ENCODE assay signal across 12 cellular contexts in genomic region chr18:79397288-79397829, GRCh38. TPM values are rescaled to one million over a fixed set of nuclear protein-coding genes. Genes with fewer than 3 reads are reported as not detected.
DNase-seq lines count a peak whose midpoint lies in the region; ATAC-seq, FAIRE-seq and TF ChIP-seq lines count a peak whose summit lies in the region.
"Had no signal": no experiment of that assay in that cellular context is flagged by ENCODE, and none has a peak within 500 bp of the region (broad histone marks: within the 10 kb centered on the region; RNA-seq: fewer than 3 reads in every experiment).

No MANE protein-coding gene starts in this region.

- no peaks in the 10 kb centered on the region for H3K79me2 ChIP-seq in mesendoderm (ENCODE audit: control insufficient read depth, insufficient read depth, low read length)

- no peak for TF ChIP-seq CTCF in natural killer cell (IDR thresholded peaks at IDR 0.05)

- H3K18ac ChIP-seq in mesendoderm (ENCODE audit: low read length) = no peak overlapping the region

- H2AK5ac ChIP-seq in mesendoderm (ENCODE audit: low read length) = no peak overlapping the region

- H2BK15ac ChIP-seq in mesendoderm (replicated peaks; ENCODE audit: low read depth) = no peak overlapping the region

- no peak overlapping the region for H3K27ac ChIP-seq in mesendoderm (ENCODE audit: low read depth, low read length)

- no peaks in the 10 kb centered on the region for H3K79me1 ChIP-seq in mesendoderm (ENCODE audit: low read length)

- H3K27me3 ChIP-seq in mesendoderm (ENCODE audit: insufficient read depth, low read length, poor library complexity) = peaks cover 42% of the 10 kb centered on the region

- no peak overlapping the region for H3K9ac ChIP-seq in mesendoderm (ENCODE audit: low read length)

- no peaks in the 10 kb centered on the region for H3K36me3 ChIP-seq in mesendoderm (ENCODE audit: control insufficient read depth, insufficient read depth, low read length)

- H3K9me3 Mint-ChIP-seq in natural killer cell = no peaks in the 10 kb centered on the region
- H3K9me3 Mint-ChIP-seq in natural killer cell treated with Interleukin-12 subunit alpha and Interleukin-12 subunit beta and Interleukin-15 and Interleukin-18, amount 100 ng/mL, for 72 hours = no peaks in the 10 kb centered on the region
- no peaks in the 10 kb centered on the region for H3K9me3 Mint-ChIP-seq in activated naive CD8-positive, alpha-beta T cell treated with anti-CD3 and anti-CD28 coated beads, Interleukin-2, amount 50 U/mL, for 24 hours
- H3K9me3 Mint-ChIP-seq: mesothelial cell of epicardium had no signal

- no CpG with 5 or more reads among the region's 26 CpGs for WGBS in mesendoderm (ENCODE audit: extremely low coverage, insufficient coverage, low lambda C conversion rate)

- H3K27me3 Mint-ChIP-seq in natural killer cell (ENCODE audit: low read depth in 2 of 2) = peaks cover 10 to 16% of the 10 kb centered on the region in 2 donors
- peaks cover 6 to 7% of the 10 kb centered on the region in 2 donors for H3K27me3 Mint-ChIP-seq in natural killer cell treated with Interleukin-12 subunit alpha and Interleukin-12 subunit beta and Interleukin-15 and Interleukin-18, amount 100 ng/mL, for 72 hours
- H3K27me3 Mint-ChIP-seq in activated naive CD8-positive, alpha-beta T cell treated with anti-CD3 and anti-CD28 coated beads, Interleukin-2, amount 50 U/mL, for 24 hours = peaks cover 1% of the 10 kb centered on the region

- no peak for FAIRE-seq in GM19239 (lab: Jason Lieb, UNC)

- no peak overlapping the region for H2BK5ac ChIP-seq in mesendoderm (ENCODE audit: low read length)

- peak overlapping the region; percentile 70 for H3K56ac ChIP-seq in mesendoderm (ENCODE audit: low read length)

- H3K27ac Mint-ChIP-seq in natural killer cell = no peak overlapping the region
- no peak overlapping the region for H3K27ac Mint-ChIP-seq in natural killer cell treated with Interleukin-12 subunit alpha and Interleukin-12 subunit beta and Interleukin-15 and Interleukin-18, amount 100 ng/mL, for 72 hours
- H3K27ac Mint-ChIP-seq in activated naive CD8-positive, alpha-beta T cell treated with anti-CD3 and anti-CD28 coated beads, Interleukin-2, amount 50 U/mL, for 24 hours = no peak overlapping the region
- H3K27ac Mint-ChIP-seq: mesothelial cell of epicardium had no signal

- DNase-seq in natural killer cell (no peak), mesendoderm (no peak), DMS79 (lab: John Stamatoyannopoulos, UW) (no peak), GM19239 (ENCODE audit: insufficient read length, low spot score) (no peak), NCI-H128 (lab: John Stamatoyannopoulos, UW; ENCODE audit: unreplicated experiment) (no peak), KG1 (lab: John Stamatoyannopoulos, UW) (no peak)
- no peak for DNase-seq in natural killer cell treated with Interleukin-12 subunit alpha and Interleukin-12 subunit beta and Interleukin-15 and Interleukin-18, amount 100 ng/mL, for 72 hours (ENCODE audit: low spot score)
- no peak for DNase-seq in activated naive CD8-positive, alpha-beta T cell treated with anti-CD3 and anti-CD28 coated beads, Interleukin-2, amount 50 U/mL, for 24 hours
- DNase-seq: activated CD4-positive, alpha-beta T cell treated with anti-CD3 and anti-CD28 coated beads for 48 hours; NCI-H1092 treated with DMSO at 0.1 percent for 48 hours; OCI-M1 had no signal

- H3K4me3 ChIP-seq in mesendoderm (ENCODE audit: low read length) = no peak overlapping the region

- no peak for ATAC-seq in natural killer cell
- ATAC-seq in natural killer cell treated with Interleukin-12 subunit alpha and Interleukin-12 subunit beta and Interleukin-15 and Interleukin-18, amount 100 ng/mL, for 72 hours = no peak
- ATAC-seq in activated naive CD8-positive, alpha-beta T cell treated with anti-CD3 and anti-CD28 coated beads, Interleukin-2, amount 50 U/mL, for 24 hours = no peak

- intact Hi-C loops in natural killer cell (cut with micrococcal nuclease) = no loop called here

- no peak overlapping the region for H4K8ac ChIP-seq in mesendoderm (ENCODE audit: low read depth, low read length)

- peaks cover 22 to 44% of the 10 kb centered on the region in 2 donors for H3K4me1 Mint-ChIP-seq in natural killer cell
- peaks cover 20% of the 10 kb centered on the region in 2 donors for H3K4me1 Mint-ChIP-seq in natural killer cell treated with Interleukin-12 subunit alpha and Interleukin-12 subunit beta and Interleukin-15 and Interleukin-18, amount 100 ng/mL, for 72 hours (ENCODE audit: low read depth in 2 of 2)
- peaks cover 41% of the 10 kb centered on the region for H3K4me1 Mint-ChIP-seq in activated naive CD8-positive, alpha-beta T cell treated with anti-CD3 and anti-CD28 coated beads, Interleukin-2, amount 50 U/mL, for 24 hours

- no peaks in the 10 kb centered on the region for H3K36me3 Mint-ChIP-seq in natural killer cell
- no peaks in the 10 kb centered on the region for H3K36me3 Mint-ChIP-seq in natural killer cell treated with Interleukin-12 subunit alpha and Interleukin-12 subunit beta and Interleukin-15 and Interleukin-18, amount 100 ng/mL, for 72 hours
- peaks cover 19% of the 10 kb centered on the region for H3K36me3 Mint-ChIP-seq in activated naive CD8-positive, alpha-beta T cell treated with anti-CD3 and anti-CD28 coated beads, Interleukin-2, amount 50 U/mL, for 24 hours (ENCODE audit: low read depth)
- H3K36me3 Mint-ChIP-seq: mesothelial cell of epicardium had no signal

- H4K5ac ChIP-seq in mesendoderm (ENCODE audit: low read length) = no peak overlapping the region

- H2BK120ac ChIP-seq in mesendoderm (ENCODE audit: low read depth, low read length) = no peak overlapping the region

- no peak overlapping the region for H3K23ac ChIP-seq in mesendoderm (ENCODE audit: low read length)

- H3K4me2 ChIP-seq in mesendoderm (ENCODE audit: low read length) = no peak overlapping the region

- H3K4me1 ChIP-seq in mesendoderm (ENCODE audit: control insufficient read depth, low read depth, low read length) = no peaks in the 10 kb centered on the region

- H3K4ac ChIP-seq in mesendoderm (ENCODE audit: low read depth, low read length) = no peak overlapping the region

- peak overlapping the region; percentile 88 for H3K4me3 Mint-ChIP-seq in natural killer cell
- H3K4me3 Mint-ChIP-seq in natural killer cell treated with Interleukin-12 subunit alpha and Interleukin-12 subunit beta and Interleukin-15 and Interleukin-18, amount 100 ng/mL, for 72 hours = no peak overlapping the region
- H3K4me3 Mint-ChIP-seq in activated naive CD8-positive, alpha-beta T cell treated with anti-CD3 and anti-CD28 coated beads, Interleukin-2, amount 50 U/mL, for 24 hours = peak overlapping the region; percentile 93

RNA-seq across cellular contexts. Expression of gene NFATC1, which starts 1.6 kb away (rescaled TPM):
- 10 to 100 TPM; 35.8 to 47.4 (median 37.1) TPM for total RNA-seq in natural killer cell
- total RNA-seq in natural killer cell treated with Interleukin-12 subunit alpha and Interleukin-12 subunit beta and Interleukin-15 and Interleukin-18, amount 100 ng/mL, for 72 hours = 10 to 100 TPM; 22.3 to 34.4 TPM
- 2.1 TPM for polyA plus RNA-seq in mesendoderm (2013, experiment 1 of 2)
- 2.1 TPM for polyA plus RNA-seq in mesendoderm (2013, experiment 2 of 2)
